In the genomic region with DNA sequence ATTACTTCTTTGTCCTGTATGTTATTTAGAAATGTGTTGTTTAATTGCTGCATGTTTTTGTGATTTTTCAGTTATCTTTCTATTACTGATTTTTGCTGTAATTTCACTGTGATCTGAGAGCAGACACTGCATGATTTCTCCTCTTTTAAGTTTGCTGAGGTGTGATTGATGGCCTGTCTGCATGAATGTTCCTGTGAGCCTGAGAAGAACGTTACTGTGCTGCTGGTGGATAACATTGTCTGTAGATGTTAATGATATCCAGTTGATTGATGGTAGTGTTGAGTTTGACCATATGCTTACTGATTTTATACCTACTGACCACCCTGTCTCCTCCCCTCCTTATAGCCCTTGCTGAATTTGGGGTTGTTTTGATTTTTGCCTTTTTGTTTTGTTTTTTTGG, we compare ENCODE assay signal across 12 cellular contexts. TPM values are rescaled to one million over a fixed set of nuclear protein-coding genes. Genes with fewer than 3 reads are reported as not detected.
"Had no signal": no experiment of that assay in that cellular context is flagged by ENCODE, and none has a peak within 500 bp of the region (broad histone marks: within the 10 kb centered on the region; RNA-seq: fewer than 3 reads in every experiment).

No MANE protein-coding gene starts in this region.

- H3K27ac Mint-ChIP-seq: HFFc6 had no signal

- DNase-seq: GM23248, GOT3, H7, HFFc6, KG1 had no signal

- H3K27ac ChIP-seq: GM23248, HL-60 had no signal

- H3K9me3 Mint-ChIP-seq: HFFc6 had no signal

- FAIRE-seq: HepG2 had no signal

- H3K4me3 ChIP-seq: GM23248, HAP-1 had no signal

- H3K4me3 Mint-ChIP-seq: HFFc6 had no signal

- H2AFZ ChIP-seq: GM23248 had no signal

- H3K4me1 Mint-ChIP-seq: IgD-negative memory B cell had no signal

- H3K4me1 ChIP-seq: HAP-1 had no signal

- H3K9ac ChIP-seq: GM23248 had no signal

- H3K27me3 Mint-ChIP-seq: IgD-negative memory B cell had no signal

- ATAC-seq: HCT116, HepG2 had no signal

- H3K36me3 ChIP-seq: HAP-1 had no signal

RNA-seq across cellular contexts. Expression of gene KCNG2, which starts 37.4 kb away (rescaled TPM):
- total RNA-seq: GM23248, H4, HepG2, HFFc6, HT1080 had no signal
- polyA plus RNA-seq: GM23248, HepG2, IgD-negative memory B cell had no signal
